24 cellular contexts compared by ENCODE assay signal in genomic region chr10:91422915-91423314, GRCh38.
"Had no signal": no experiment of that assay in that cellular context is flagged by ENCODE, and none has a peak within 500 bp of the region (broad histone marks: within the 10 kb centered on the region; RNA-seq: fewer than 3 reads in every experiment).

No MANE protein-coding gene starts in this region.

- ATAC-seq: activated naive CD4-positive, alpha-beta T cell treated with anti-CD3 and anti-CD28 coated beads, Interleukin-2, amount 50 U/mL, for 72 hours; activated T-helper 17 cell treated with anti-CD3 and anti-CD28 coated beads, Interleukin-2, amount 50 U/mL, for 72 hours; gastroesophageal sphincter; stimulated activated naive CD8-positive, alpha-beta T cell treated with anti-CD3 and anti-CD28 coated beads, Interleukin-15, amount 100 ng/mL, for 72 hours; WTC11 had no signal

- H3K4me1 ChIP-seq: gastroesophageal sphincter, prostate gland, right atrium auricular region, suprapubic skin, tibial nerve had no signal

- H3K4me3 ChIP-seq: gastroesophageal sphincter, ovary, prostate gland, right atrium auricular region, skin epidermis, suprapubic skin, tibial nerve had no signal

- H3K36me3 ChIP-seq: neutrophil, ovary, prostate gland, right atrium auricular region, suprapubic skin had no signal

- H3K9me3 ChIP-seq: gastroesophageal sphincter, neutrophil, ovary, prostate gland, right atrium auricular region, suprapubic skin, tibial nerve had no signal

- DNase-seq: activated CD8-positive, alpha-beta memory T cell treated with anti-CD3 and anti-CD28 coated beads for 24 hours; activated CD8-positive, alpha-beta memory T cell treated with anti-CD3 and anti-CD28 coated beads, Interleukin-2, amount 50 U/mL, for 4 hours; activated T-cell treated with anti-CD3 and anti-CD28 coated beads, Interleukin-2, amount 50 U/mL, for 24 hours; aorta; caudate nucleus; dermis blood vessel endothelial cell; effector CD8-positive, alpha-beta T cell; erythroblast; head of caudate nucleus; hypothalamus; ovary; stimulated activated CD4-positive, alpha-beta T cell treated with anti-CD3 and anti-CD28 coated beads, Interleukin-1b, Interleukin-23, amount 100 ng/mL, for 48 hours; stimulated activated naive CD8-positive, alpha-beta T cell treated with anti-CD3 and anti-CD28 coated beads, Interleukin-15, amount 100 ng/mL, for 72 hours; T1000 had no signal

- H3K27me3 ChIP-seq: gastroesophageal sphincter, neutrophil, ovary, right atrium auricular region, suprapubic skin, tibial nerve had no signal

- H3K27ac ChIP-seq: gastroesophageal sphincter, neutrophil, ovary, prostate gland, right atrium auricular region, skin epidermis, suprapubic skin, tibial nerve had no signal
